Comparison of ENCODE assay signal across 1 cellular context in genomic region chr14:71597955-71598659, GRCh38.
TF ChIP-seq lines count a peak whose summit lies in the region.

No MANE protein-coding gene starts in this region.

TF ChIP-seq in GM12878, 131 proteins besides CTCF, POLR2A, EP300 and RAD21 (continued from another document and continues in another):
- TF ChIP-seq CUX1 (IDR thresholded peaks at IDR 0.05; ENCODE audit: insufficient replicate concordance, low read depth, low read length) (peak; percentile 51), TBL1XR1 (IDR thresholded peaks at IDR 0.05; ENCODE audit: low read depth, low read length) (peak; percentile 66; the same call in 1 of the 2 replicates), MXI1 (IDR thresholded peaks at IDR 0.05; ENCODE audit: low read depth, low read length) (peak; percentile 46; the same call in 1 of the 2 replicates), SMARCA5 (IDR thresholded peaks at IDR 0.05) (no peak), NR2C1 (IDR thresholded peaks at IDR 0.05) (no peak), IRF4 (IDR thresholded peaks at IDR 0.05; ENCODE audit: low read depth, low read length) (peak; percentile 62; the same call in 1 of the 2 replicates), ATF7 (IDR thresholded peaks at IDR 0.05; ENCODE audit: low read depth) (peak; percentile 64; the same call in 1 of the 2 replicates), SRF (IDR thresholded peaks at IDR 0.05; ENCODE audit: low read depth in 2 of 2, low read length in 2 of 2) (0 out of 4 replicates have a peak, but pooled peaks of 1 of the 2 experiments have one; percentile 6), IKZF2 (IDR thresholded peaks at IDR 0.05) (peak; percentile 39 to 41; a peak in 3 of 4 replicates), FOXM1 (IDR thresholded peaks at IDR 0.05; ENCODE audit: low read depth, low read length) (0 out of 2 replicates have a peak, but pooled peaks have one; percentile 12), PBX3 (IDR thresholded peaks at IDR 0.05; ENCODE audit: insufficient replicate concordance, low read depth, low read length) (no peak), ETV6 (conservative IDR thresholded peaks at IDR 0.05 in 1 of 2, IDR thresholded peaks at IDR 0.05 in 1 of 2; ENCODE audit: borderline replicate concordance in 1 of 2, low read depth in 1 of 2) (peak in 1 of 2 experiments; percentile 87; a peak in 2 of 4 replicates), FOXK2 (IDR thresholded peaks at IDR 0.05) (no peak), RUNX3 (IDR thresholded peaks at IDR 0.05; ENCODE audit: low read length) (peak; percentile 97), E4F1 (IDR thresholded peaks at IDR 0.05; ENCODE audit: borderline replicate concordance, partially characterized antibody) (no peak), HDAC2 (IDR thresholded peaks at IDR 0.05) (no peak), CREB1 (IDR thresholded peaks at IDR 0.05; ENCODE audit: low read depth) (peak; percentile 72; the same call in 1 of the 2 replicates), TCF3 (IDR thresholded peaks at IDR 0.05; ENCODE audit: borderline replicate concordance, insufficient read depth, low read depth, low read length) (no peak), CREM (IDR thresholded peaks at IDR 0.05; ENCODE audit: low read depth) (peak; percentile 76), RELB (IDR thresholded peaks at IDR 0.05; ENCODE audit: low read depth) (peak; percentile 43; the same call in 1 of the 2 replicates), RB1 (IDR thresholded peaks at IDR 0.05; ENCODE audit: borderline replicate concordance) (no peak), SPI1 (IDR thresholded peaks at IDR 0.05; ENCODE audit: borderline replicate concordance, insufficient read depth, low read depth, low read length) (peak; percentile 95), EED (IDR thresholded peaks at IDR 0.05; ENCODE audit: low read depth) (peak; percentile 61; the same call in 1 of the 2 replicates), ZNF24 (IDR thresholded peaks at IDR 0.05) (peak; percentile 41; the same call in 1 of the 2 replicates), YBX1 (IDR thresholded peaks at IDR 0.05) (no peak), HCFC1 (IDR thresholded peaks at IDR 0.05; ENCODE audit: low read length) (no peak), SUZ12 (IDR thresholded peaks at IDR 0.05; ENCODE audit: unreplicated experiment) (no peak), STAT3 (IDR thresholded peaks at IDR 0.05; ENCODE audit: low read depth, low read length) (0 out of 2 replicates have a peak, but pooled peaks have one; percentile 42), CEBPB (IDR thresholded peaks at IDR 0.05; ENCODE audit: borderline replicate concordance in 1 of 2, low read depth in 2 of 2, low read length in 2 of 2) (0 out of 4 replicates have a peak, but pooled peaks of 1 of the 2 experiments have one; percentile 22), PKNOX1 (IDR thresholded peaks at IDR 0.05) (peak; percentile 40; the same call in 1 of the 2 replicates), NFIC (IDR thresholded peaks at IDR 0.05; ENCODE audit: low read depth, low read length) (peak; percentile 87), NBN (IDR thresholded peaks at IDR 0.05) (0 out of 2 replicates have a peak, but pooled peaks have one; percentile 40), ZSCAN29 (IDR thresholded peaks at IDR 0.05) (no peak), IKZF1 (conservative IDR thresholded peaks at IDR 0.05) (0 out of 2 replicates have a peak, but pooled peaks have one; percentile 35)
- TF ChIP-seq, protein P1, sequence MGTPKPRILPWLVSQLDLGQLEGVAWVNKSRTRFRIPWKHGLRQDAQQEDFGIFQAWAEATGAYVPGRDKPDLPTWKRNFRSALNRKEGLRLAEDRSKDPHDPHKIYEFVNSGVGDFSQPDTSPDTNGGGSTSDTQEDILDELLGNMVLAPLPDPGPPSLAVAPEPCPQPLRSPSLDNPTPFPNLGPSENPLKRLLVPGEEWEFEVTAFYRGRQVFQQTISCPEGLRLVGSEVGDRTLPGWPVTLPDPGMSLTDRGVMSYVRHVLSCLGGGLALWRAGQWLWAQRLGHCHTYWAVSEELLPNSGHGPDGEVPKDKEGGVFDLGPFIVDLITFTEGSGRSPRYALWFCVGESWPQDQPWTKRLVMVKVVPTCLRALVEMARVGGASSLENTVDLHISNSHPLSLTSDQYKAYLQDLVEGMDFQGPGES (IDR thresholded peaks at IDR 0.05): no peak
- TF ChIP-seq, protein P2, sequence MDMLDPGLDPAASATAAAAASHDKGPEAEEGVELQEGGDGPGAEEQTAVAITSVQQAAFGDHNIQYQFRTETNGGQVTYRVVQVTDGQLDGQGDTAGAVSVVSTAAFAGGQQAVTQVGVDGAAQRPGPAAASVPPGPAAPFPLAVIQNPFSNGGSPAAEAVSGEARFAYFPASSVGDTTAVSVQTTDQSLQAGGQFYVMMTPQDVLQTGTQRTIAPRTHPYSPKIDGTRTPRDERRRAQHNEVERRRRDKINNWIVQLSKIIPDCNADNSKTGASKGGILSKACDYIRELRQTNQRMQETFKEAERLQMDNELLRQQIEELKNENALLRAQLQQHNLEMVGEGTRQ (IDR thresholded peaks at IDR 0.05; ENCODE audit: borderline replicate concordance, low read depth, low read length): no peak
- TF ChIP-seq, protein P3, sequence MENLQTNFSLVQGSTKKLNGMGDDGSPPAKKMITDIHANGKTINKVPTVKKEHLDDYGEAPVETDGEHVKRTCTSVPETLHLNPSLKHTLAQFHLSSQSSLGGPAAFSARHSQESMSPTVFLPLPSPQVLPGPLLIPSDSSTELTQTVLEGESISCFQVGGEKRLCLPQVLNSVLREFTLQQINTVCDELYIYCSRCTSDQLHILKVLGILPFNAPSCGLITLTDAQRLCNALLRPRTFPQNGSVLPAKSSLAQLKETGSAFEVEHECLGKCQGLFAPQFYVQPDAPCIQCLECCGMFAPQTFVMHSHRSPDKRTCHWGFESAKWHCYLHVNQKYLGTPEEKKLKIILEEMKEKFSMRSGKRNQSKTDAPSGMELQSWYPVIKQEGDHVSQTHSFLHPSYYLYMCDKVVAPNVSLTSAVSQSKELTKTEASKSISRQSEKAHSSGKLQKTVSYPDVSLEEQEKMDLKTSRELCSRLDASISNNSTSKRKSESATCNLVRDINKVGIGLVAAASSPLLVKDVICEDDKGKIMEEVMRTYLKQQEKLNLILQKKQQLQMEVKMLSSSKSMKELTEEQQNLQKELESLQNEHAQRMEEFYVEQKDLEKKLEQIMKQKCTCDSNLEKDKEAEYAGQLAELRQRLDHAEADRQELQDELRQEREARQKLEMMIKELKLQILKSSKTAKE (IDR thresholded peaks at IDR 0.05; ENCODE audit: low read depth, poor library complexity, severe bottlenecking): peak; percentile 66
- TF ChIP-seq, protein P4, sequence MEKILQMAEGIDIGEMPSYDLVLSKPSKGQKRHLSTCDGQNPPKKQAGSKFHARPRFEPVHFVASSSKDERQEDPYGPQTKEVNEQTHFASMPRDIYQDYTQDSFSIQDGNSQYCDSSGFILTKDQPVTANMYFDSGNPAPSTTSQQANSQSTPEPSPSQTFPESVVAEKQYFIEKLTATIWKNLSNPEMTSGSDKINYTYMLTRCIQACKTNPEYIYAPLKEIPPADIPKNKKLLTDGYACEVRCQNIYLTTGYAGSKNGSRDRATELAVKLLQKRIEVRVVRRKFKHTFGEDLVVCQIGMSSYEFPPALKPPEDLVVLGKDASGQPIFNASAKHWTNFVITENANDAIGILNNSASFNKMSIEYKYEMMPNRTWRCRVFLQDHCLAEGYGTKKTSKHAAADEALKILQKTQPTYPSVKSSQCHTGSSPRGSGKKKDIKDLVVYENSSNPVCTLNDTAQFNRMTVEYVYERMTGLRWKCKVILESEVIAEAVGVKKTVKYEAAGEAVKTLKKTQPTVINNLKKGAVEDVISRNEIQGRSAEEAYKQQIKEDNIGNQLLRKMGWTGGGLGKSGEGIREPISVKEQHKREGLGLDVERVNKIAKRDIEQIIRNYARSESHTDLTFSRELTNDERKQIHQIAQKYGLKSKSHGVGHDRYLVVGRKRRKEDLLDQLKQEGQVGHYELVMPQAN (conservative IDR thresholded peaks at IDR 0.05): no peak
